Comparison of ENCODE assay signal across 18 cellular contexts in the genomic region with DNA sequence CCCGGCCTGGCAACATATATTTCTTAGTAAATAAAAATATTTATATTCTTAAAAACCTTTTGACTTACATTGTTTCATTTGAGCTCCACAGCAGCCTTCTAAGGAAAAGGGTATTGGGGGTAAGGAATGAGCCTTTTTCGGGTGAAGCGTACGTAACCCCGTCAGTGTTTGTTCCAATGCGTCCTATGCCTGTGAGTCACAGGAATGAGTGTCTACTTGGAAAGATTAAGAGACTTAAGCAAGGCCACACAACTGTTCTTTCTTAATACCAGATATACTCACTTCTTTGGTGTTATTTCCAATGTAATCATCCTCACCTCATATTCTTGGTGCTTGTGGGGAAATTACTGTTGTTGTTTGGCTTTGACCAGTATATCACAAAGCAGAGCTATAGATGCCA. TPM values are rescaled to one million over a fixed set of nuclear protein-coding genes. Genes with fewer than 3 reads are reported as not detected.
DNase-seq lines count a peak whose midpoint lies in the region; ATAC-seq and TF ChIP-seq lines count a peak whose summit lies in the region.
"Had no signal": no experiment of that assay in that cellular context is flagged by ENCODE, and none has a peak within 500 bp of the region (broad histone marks: within the 10 kb centered on the region; RNA-seq: fewer than 3 reads in every experiment).

No MANE protein-coding gene starts in this region.

- H2BK15ac ChIP-seq in IMR-90 (ENCODE audit: low read depth, low read length): no peak overlapping the region

- H3K4me3 ChIP-seq in IMR-90 (ENCODE audit: insufficient read depth, low read depth, low read length) (no peak overlapping the region), fibroblast of lung (replicated peaks in 1 of 4; ENCODE audit: control extremely low read depth in 1 of 4, insufficient read depth in 1 of 4, low read depth in 3 of 4, low read length in 4 of 4) (no peak overlapping the region), osteoblast (ENCODE audit: insufficient read depth, low read length) (no peak overlapping the region), upper lobe of left lung (no peak overlapping the region)
- H3K4me3 ChIP-seq: BLaER1, SJSA1 had no signal

- no peak overlapping the region for H3K4ac ChIP-seq in IMR-90 (ENCODE audit: low read depth, low read length)

- TF ChIP-seq CTCF in IMR-90 (conservative IDR thresholded peaks at IDR 0.05; ENCODE audit: low read depth, low read length) (no peak), fibroblast of lung (conservative IDR thresholded peaks at IDR 0.05 in 1 of 2, IDR thresholded peaks at IDR 0.05 in 1 of 2; ENCODE audit: low read depth in 1 of 2, low read length in 2 of 2) (no peak), osteoblast (IDR thresholded peaks at IDR 0.05; ENCODE audit: extremely low read depth, low read depth, low read length) (no peak), upper lobe of left lung (IDR thresholded peaks at IDR 0.05) (no peak)

- TF ChIP-seq EP300 in upper lobe of left lung (IDR thresholded peaks at IDR 0.05): no peak

- peak; percentile 44 for DNase-seq in IMR-90
- DNase-seq in amniotic epithelial cell (ENCODE audit: low read depth): peak; percentile 90
- peak; percentile 16 to 72 for DNase-seq in fibroblast of lung (ENCODE audit: low read depth in 2 of 2)
- peak; percentile 83 for DNase-seq in osteoblast (ENCODE audit: insufficient read length, low spot score, missing footprints)
- DNase-seq in cardiac septum (ENCODE audit: low spot score): no peak
- no peak for DNase-seq in sciatic nerve (ENCODE audit: low spot score)
- DNase-seq in upper lobe of left lung: no peak
- DNase-seq in HUDEP-2 (lab: John Stamatoyannopoulos, UW; ENCODE audit: unreplicated experiment in 76 of 76): no peak
- DNase-seq: DMS153, EL, H7, Kasumi-1, NCI-H1436, NCI-H2029 treated with DMSO at 0.1 percent for 48 hours, NCI-H524, RPMI8226 had no signal

- no peak overlapping the region for H2BK5ac ChIP-seq in IMR-90 (ENCODE audit: low read depth, low read length, poor library complexity, severe bottlenecking)

- H2AK9ac ChIP-seq in IMR-90 (replicated peaks; ENCODE audit: low read depth, low read length, poor library complexity): no peak overlapping the region

- H3K4me2 ChIP-seq in IMR-90 (ENCODE audit: low read depth, low read length) (no peak overlapping the region), fibroblast of lung (ENCODE audit: extremely low read depth, insufficient read depth, low read length) (no peak overlapping the region), osteoblast (ENCODE audit: insufficient read depth, low read length) (no peak overlapping the region)
- H3K4me2 ChIP-seq: BLaER1 had no signal

- H4K91ac ChIP-seq in IMR-90 (ENCODE audit: insufficient read depth, low read depth, low read length): no peak overlapping the region

- H3K4me1 ChIP-seq in IMR-90 (ENCODE audit: control insufficient read depth, insufficient read depth, low read length) (no peaks in the 10 kb centered on the region), fibroblast of lung (ENCODE audit: control insufficient read depth, extremely low read depth, insufficient read depth, low read length) (no peaks in the 10 kb centered on the region), osteoblast (ENCODE audit: insufficient read depth, low read length) (peaks cover 3% of the 10 kb centered on the region), upper lobe of left lung (no peaks in the 10 kb centered on the region)
- H3K4me1 ChIP-seq: SJSA1 had no signal

- BruUV-seq in IMR-90 (replicated peaks; lab: Mats Ljungman, UMichigan): no TSS peak

- H3K27ac ChIP-seq in IMR-90 (ENCODE audit: insufficient read depth, low read length): no peak overlapping the region
- H3K27ac ChIP-seq in fibroblast of lung (ENCODE audit: insufficient read depth, low read length): no peak overlapping the region
- H3K27ac ChIP-seq in osteoblast (ENCODE audit: low read depth, low read length): no peak overlapping the region
- H3K27ac ChIP-seq in upper lobe of left lung: no peak overlapping the region
- H3K27ac ChIP-seq: BLaER1, SJSA1 had no signal

- H3K56ac ChIP-seq in IMR-90 (ENCODE audit: extremely low read depth, insufficient read depth, low read length): no peak overlapping the region

- H3K79me2 ChIP-seq in fibroblast of lung (ENCODE audit: control insufficient read depth, insufficient read depth, low read length): no peaks in the 10 kb centered on the region
- peaks cover 4% of the 10 kb centered on the region for H3K79me2 ChIP-seq in osteoblast (ENCODE audit: insufficient read depth, low read length)

- no peak overlapping the region for H2BK20ac ChIP-seq in IMR-90 (ENCODE audit: low read depth, low read length)

- H3K18ac ChIP-seq in IMR-90 (ENCODE audit: low read depth, low read length): no peak overlapping the region

- H3K9me3 ChIP-seq in IMR-90 (ENCODE audit: control insufficient read depth, insufficient read depth, low read length): no peaks in the 10 kb centered on the region
- no peaks in the 10 kb centered on the region for H3K9me3 ChIP-seq in fibroblast of lung (ENCODE audit: control insufficient read depth, insufficient read depth, low read depth, low read length)
- H3K9me3 ChIP-seq in osteoblast (ENCODE audit: low read depth, low read length): no peaks in the 10 kb centered on the region
- H3K9me3 ChIP-seq in upper lobe of left lung: no peaks in the 10 kb centered on the region
- H3K9me3 ChIP-seq: SJSA1 had no signal

- H4K20me1 ChIP-seq in IMR-90 (ENCODE audit: insufficient read depth, low read length) (no peaks in the 10 kb centered on the region), fibroblast of lung (ENCODE audit: control insufficient read depth, extremely low read depth, insufficient read depth, low read length) (no peaks in the 10 kb centered on the region), osteoblast (ENCODE audit: insufficient read depth, low read length) (peaks cover 2% of the 10 kb centered on the region)
- H4K20me1 ChIP-seq: BLaER1 had no signal

- no peak overlapping the region for H2AFZ ChIP-seq in IMR-90 (replicated peaks; ENCODE audit: low read length, poor library complexity)
- no peak overlapping the region for H2AFZ ChIP-seq in fibroblast of lung (ENCODE audit: low read length)
- H2AFZ ChIP-seq in osteoblast (ENCODE audit: low read length): no peak overlapping the region

- peaks cover 8 to 15% of the 10 kb centered on the region in 2 experiments for H3K79me1 ChIP-seq in IMR-90 (ENCODE audit: low read depth in 1 of 2, low read length in 2 of 2)

- H3K14ac ChIP-seq in IMR-90 (replicated peaks; ENCODE audit: low read depth, low read length): no peak overlapping the region

- H3K9me1 ChIP-seq in IMR-90 (ENCODE audit: insufficient read depth, low read length): 0 out of 2 replicates have a peak, but pooled peaks cover 2% of the 10 kb centered on the region

- POLR2A ChIA-PET in IMR-90 (lab: Charles Lee; ENCODE audit: unreplicated experiment): no interaction called here

- H4K5ac ChIP-seq in IMR-90 (ENCODE audit: low read depth, low read length): no peak overlapping the region

- H3K9ac ChIP-seq in IMR-90 (ENCODE audit: low read depth, low read length): no peak overlapping the region
- H3K9ac ChIP-seq in fibroblast of lung (ENCODE audit: insufficient read depth, low read length): no peak overlapping the region
- H3K9ac ChIP-seq: BLaER1 had no signal

- H2AK5ac ChIP-seq in IMR-90 (ENCODE audit: low read depth, low read length): no peak overlapping the region

- TF ChIP-seq RAD21 in IMR-90 (IDR thresholded peaks at IDR 0.05; ENCODE audit: low read length): no peak

- CTCF ChIA-PET in IMR-90 (lab: Yijun Ruan, JAX): interaction anchor here (0.7 kb wide), 1 partner anchor 10 kb away, joined by 3 read pairs; no protein-coding TSS in a partner anchor

- no CpG with 5 or more reads among the region's 6 CpGs for WGBS in IMR-90 (ENCODE audit: extremely low coverage in 2 of 2, insufficient read length in 1 of 2), 2 experiments
- 90 to 97% methylated on average over 6 of the region's 6 CpGs for WGBS in upper lobe of left lung, 2 donors

- no peak overlapping the region for H2BK120ac ChIP-seq in IMR-90 (ENCODE audit: low read depth, low read length)

- H3K36me3 ChIP-seq in IMR-90 (ENCODE audit: control insufficient read depth, insufficient read depth, low read length): no peaks in the 10 kb centered on the region; the same call in 1 of the 2 replicates
- H3K36me3 ChIP-seq in fibroblast of lung (ENCODE audit: control insufficient read depth, insufficient read depth, low read length): no peaks in the 10 kb centered on the region
- H3K36me3 ChIP-seq in osteoblast (ENCODE audit: insufficient read depth, low read length): no peaks in the 10 kb centered on the region
- peaks cover 0 to 12% (median 4%) of the 10 kb centered on the region in 4 donors for H3K36me3 ChIP-seq in upper lobe of left lung
- H3K36me3 ChIP-seq: SJSA1 had no signal

- H3K27me3 ChIP-seq in IMR-90 (ENCODE audit: control insufficient read depth, insufficient read depth, low read length): no peaks in the 10 kb centered on the region
- no peaks in the 10 kb centered on the region for H3K27me3 ChIP-seq in fibroblast of lung (ENCODE audit: control insufficient read depth, insufficient read depth, low read length)
- no peaks in the 10 kb centered on the region for H3K27me3 ChIP-seq in osteoblast (ENCODE audit: insufficient read depth, low read length)
- no peaks in the 10 kb centered on the region for H3K27me3 ChIP-seq in upper lobe of left lung
- H3K27me3 ChIP-seq: BLaER1, SJSA1 had no signal

- in situ Hi-C loops in IMR-90 (cut with MboI; ENCODE audit: low sequenced_read_pairs): no loop called here

- peak; percentile 40; the same call in 1 of the 2 replicates for ATAC-seq in IMR-90 (ENCODE audit: low read depth)
- ATAC-seq in sciatic nerve: no peak
- no peak for ATAC-seq in upper lobe of left lung (ENCODE audit: low FRiP score in 2 of 2)

- intact Hi-C loops in IMR-90 (cut with micrococcal nuclease) (no loop called here), cardiac septum (cut with DNase I) (no loop called here), sciatic nerve (cut with DNase I) (no loop called here)

- H4K8ac ChIP-seq in IMR-90 (ENCODE audit: low read depth in 2 of 2, low read length in 2 of 2): no peak overlapping the region

- peak overlapping the region; percentile 66; the same call in 1 of the 2 replicates for H3K23ac ChIP-seq in IMR-90 (ENCODE audit: low read depth, low read length)

- dilution Hi-C loops in IMR-90 (cut with HindIII; ENCODE audit: low sequenced_read_pairs, unreplicated experiment): no loop called here

- no peak for TF ChIP-seq POLR2A in IMR-90 (IDR thresholded peaks at IDR 0.05; ENCODE audit: low read depth, low read length)
- TF ChIP-seq POLR2A in upper lobe of left lung (IDR thresholded peaks at IDR 0.05): no peak

RNA-seq across cellular contexts. Expression of a gene that starts 22.7 kb away (rescaled TPM):
- total RNA-seq in IMR-90 (2012; rRNA removed): 9.9 and 10.0 TPM in 2 replicates
- 15.2 and 16.4 TPM in 2 replicates for polyA plus RNA-seq in IMR-90 (2012; rRNA removed)
- 9.8 and 14.4 TPM in 2 replicates for polyA plus RNA-seq in IMR-90 (2012; cell fraction: cytosol; rRNA removed)
- 16.0 and 18.5 TPM in 2 replicates for polyA plus RNA-seq in IMR-90 (2012; cell fraction: nucleus; rRNA removed; ENCODE audit: low replicate concordance)
- 15.9 and 23.3 TPM in 2 replicates for total RNA-seq in fibroblast of lung
- 10.7 and 11.5 TPM in 2 replicates for polyA plus RNA-seq in fibroblast of lung
- 20.9 and 23.1 TPM in 2 replicates for polyA plus RNA-seq in fibroblast of lung (2012)
- 46.2 and 58.6 TPM in 2 replicates for polyA minus RNA-seq in fibroblast of lung (ENCODE audit: low replicate concordance)
- 30.9 and 34.4 TPM in 2 replicates for total RNA-seq in osteoblast
- total RNA-seq in cardiac septum: 53.6 TPM
- total RNA-seq in sciatic nerve: 39.6 TPM
- total RNA-seq in upper lobe of left lung: 10 to 100 TPM; 43.5 to 75.0 (median 51.8) TPM

Comparison
In these comparisons a context has a peak if more than half of its experiments do, and no peak if none do; other contexts are left out.
1. DNase-seq: peak in IMR-90 (single experiment), amniotic epithelial cell (single experiment), fibroblast of lung (2 of 2) and osteoblast (single experiment); none in cardiac septum (single experiment), sciatic nerve (single experiment), upper lobe of left lung (0 of 2) and HUDEP-2 (0 of 76).